Comparison of ENCODE assay signal across 22 cellular contexts in genomic region chr21:38982804-38983203, GRCh38.
DNase-seq lines count a peak whose midpoint lies in the region; ATAC-seq and TF ChIP-seq lines count a peak whose summit lies in the region.
"Had no signal": no experiment of that assay in that cellular context is flagged by ENCODE, and none has a peak within 500 bp of the region (broad histone marks: within the 10 kb centered on the region; RNA-seq: fewer than 3 reads in every experiment).

No MANE protein-coding gene starts in this region.

- H3K27me3 Mint-ChIP-seq in GM23338 (ENCODE audit: insufficient read depth, low read depth, poor library complexity) (peaks cover 18% of the 10 kb centered on the region), WTC11 (ENCODE audit: low read depth) (no peaks in the 10 kb centered on the region), neural progenitor cell (ENCODE audit: insufficient read depth, low read depth) (peaks cover 16% of the 10 kb centered on the region)
- H3K27me3 Mint-ChIP-seq in CD4-positive, alpha-beta memory T cell = peaks cover 35 to 51% of the 10 kb centered on the region in 2 donors

- no peaks in the 10 kb centered on the region for H4K20me1 ChIP-seq in BLaER1
- H4K20me1 ChIP-seq in GM23338 (replicated peaks; ENCODE audit: insufficient read depth) = no peaks in the 10 kb centered on the region
- no peaks in the 10 kb centered on the region for H4K20me1 ChIP-seq in neural progenitor cell (ENCODE audit: low read depth)

- no peak overlapping the region for H3K9ac ChIP-seq in BLaER1
- no peak overlapping the region for H3K9ac ChIP-seq in neuronal stem cell (ENCODE audit: low read depth, low read length, poor library complexity)
- no peak overlapping the region for H3K9ac ChIP-seq in neural progenitor cell

- H3K27ac Mint-ChIP-seq in GM23338 (no peak overlapping the region), WTC11 (peak overlapping the region; percentile 38; the same call in 1 of the 2 replicates), neural progenitor cell (no peak overlapping the region)
- no peak overlapping the region for H3K27ac Mint-ChIP-seq in CD4-positive, alpha-beta memory T cell
- H3K27ac Mint-ChIP-seq: CD4-positive, alpha-beta T cell; T-cell had no signal

- H3K79me2 ChIP-seq in GM23338 (replicated peaks; ENCODE audit: insufficient read depth) (no peaks in the 10 kb centered on the region), neural progenitor cell (ENCODE audit: low read depth) (no peaks in the 10 kb centered on the region)

- POLR2A ChIA-PET in WTC11 (lab: Charles Lee) = no interaction called here
- POLR2A ChIA-PET in CD4-positive, alpha-beta memory T cell (lab: Charles Lee; ENCODE audit: partially characterized antibody) = no interaction called here

- H3K4me1 Mint-ChIP-seq in GM23338 (peaks cover 46% of the 10 kb centered on the region), WTC11 (peaks cover 54% of the 10 kb centered on the region), neural progenitor cell (peaks cover 55% of the 10 kb centered on the region)
- H3K4me1 Mint-ChIP-seq in CD4-positive, alpha-beta memory T cell = peaks cover 0 to 9% (median 5%) of the 10 kb centered on the region in 4 donors

- H3K9me3 ChIP-seq in BLaER1 (no peaks in the 10 kb centered on the region), neuronal stem cell (replicated peaks in 1 of 2; ENCODE audit: control insufficient read depth in 2 of 2, insufficient read depth in 1 of 2, low read depth in 1 of 2, low read length in 2 of 2) (no peaks in the 10 kb centered on the region), neural progenitor cell (ENCODE audit: low read depth) (no peaks in the 10 kb centered on the region)
- H3K9me3 ChIP-seq in CD4-positive, alpha-beta memory T cell (ENCODE audit: control insufficient read depth in 1 of 2, low read length in 2 of 2) = no peaks in the 10 kb centered on the region
- H3K9me3 ChIP-seq: SJSA1 had no signal

- WGBS in neuronal stem cell (ENCODE audit: extremely low coverage in 2 of 2, insufficient read length in 2 of 2, insufficient replicate concordance in 1 of 2), 2 donors = no CpG with 5 or more reads among the region's 11 CpGs

- H3F3A ChIP-seq in GM23338 (replicated peaks; ENCODE audit: low read depth) = no peaks in the 10 kb centered on the region
- peaks cover 17% of the 10 kb centered on the region for H3F3A ChIP-seq in neural progenitor cell (ENCODE audit: low read depth)

- DNase-seq in GM23338 (ENCODE audit: low spot score) (no peak), WTC11 (ENCODE audit: low spot score) (no peak), neuronal stem cell (ENCODE audit: low spot score) (no peak), neural progenitor cell (ENCODE audit: low spot score) (no peak)
- DNase-seq in CD4-positive, alpha-beta memory T cell = no peak
- DNase-seq: CD4-positive, alpha-beta T cell; COR-L47; DMS79; GF-D8; KG1; MM.1S; NCI-H1417; NCI-H1694; NCI-H2029 treated with DMSO at 0.1 percent for 48 hours; NCI-H446 treated with DMSO at 0.1 percent for 48 hours; NCI-H69; OCI-M1; T-cell had no signal

- H3K4me1 ChIP-seq in BLaER1 (peaks cover 89% of the 10 kb centered on the region), GM23338 (ENCODE audit: insufficient read depth) (peaks cover 37% of the 10 kb centered on the region), neuronal stem cell (ENCODE audit: control insufficient read depth in 2 of 2, insufficient read depth in 1 of 2, low read depth in 1 of 2, low read length in 2 of 2) (peaks cover 12 to 22% of the 10 kb centered on the region in 2 donors), neural progenitor cell (peaks cover 42% of the 10 kb centered on the region)
- no peaks in the 10 kb centered on the region for H3K4me1 ChIP-seq in CD4-positive, alpha-beta memory T cell (ENCODE audit: insufficient read depth, low read length)

- H2AFZ ChIP-seq in GM23338 (no peak overlapping the region), neuronal stem cell (ENCODE audit: low read length) (no peak overlapping the region), neural progenitor cell (replicated peaks) (no peak overlapping the region)

- no peak overlapping the region for H3K14ac ChIP-seq in neuronal stem cell (ENCODE audit: low read length)

- H2AK5ac ChIP-seq in neuronal stem cell (ENCODE audit: low read depth, low read length) = no peak overlapping the region

- no peak overlapping the region for H3K23ac ChIP-seq in neuronal stem cell (ENCODE audit: low read depth, low read length, poor library complexity)

- peak overlapping the region; percentile 83 for H3K18ac ChIP-seq in neuronal stem cell (ENCODE audit: low read length)

- H3K9me3 Mint-ChIP-seq in GM23338 (peaks cover 7% of the 10 kb centered on the region; the same call in 1 of the 3 replicates), WTC11 (peaks cover 5% of the 10 kb centered on the region), neural progenitor cell (peaks cover 11% of the 10 kb centered on the region)
- peaks cover 0 to 3% (median 0%) of the 10 kb centered on the region in 8 donors for H3K9me3 Mint-ChIP-seq in CD4-positive, alpha-beta memory T cell
- H3K9me3 Mint-ChIP-seq: CD4-positive, alpha-beta T cell had no signal

- H2BK15ac ChIP-seq in neuronal stem cell (ENCODE audit: low read length) = no peak overlapping the region

- peaks cover 9% of the 10 kb centered on the region; the same call in 1 of the 2 replicates for H3K9me2 ChIP-seq in GM23338 (ENCODE audit: insufficient read depth)

- H3K4me3 Mint-ChIP-seq in GM23338 (no peak overlapping the region), WTC11 (no peak overlapping the region), neural progenitor cell (no peak overlapping the region)
- no peak overlapping the region for H3K4me3 Mint-ChIP-seq in CD4-positive, alpha-beta memory T cell
- H3K4me3 Mint-ChIP-seq: CD4-positive, alpha-beta T cell; T-cell had no signal

- no peak for TF ChIP-seq CTCF in GM23338 (conservative IDR thresholded peaks at IDR 0.05; ENCODE audit: low read depth in 2 of 2)
- no peak for TF ChIP-seq CTCF in WTC11 (IDR thresholded peaks at IDR 0.05)
- TF ChIP-seq CTCF in neural progenitor cell (IDR thresholded peaks at IDR 0.05) = no peak

- H4K8ac ChIP-seq in neuronal stem cell (ENCODE audit: low read depth, low read length) = no peak overlapping the region

- no peak overlapping the region for H3K4me3 ChIP-seq in BLaER1
- no peak overlapping the region for H3K4me3 ChIP-seq in GM23338
- no peak overlapping the region for H3K4me3 ChIP-seq in neuronal stem cell (ENCODE audit: low read length in 2 of 2)
- no peak overlapping the region for H3K4me3 ChIP-seq in neural progenitor cell
- no peak overlapping the region for H3K4me3 ChIP-seq in CD4-positive, alpha-beta memory T cell (ENCODE audit: low read length in 2 of 2)
- H3K4me3 ChIP-seq: SJSA1 had no signal

- H3K27ac ChIP-seq in BLaER1 = peak overlapping the region; percentile 82
- peak overlapping the region; percentile 63 for H3K27ac ChIP-seq in GM23338 (ENCODE audit: low read depth)
- no peak overlapping the region for H3K27ac ChIP-seq in neuronal stem cell (replicated peaks; ENCODE audit: low read length)
- H3K27ac ChIP-seq in neural progenitor cell = no peak overlapping the region
- no peak overlapping the region for H3K27ac ChIP-seq in CD4-positive, alpha-beta memory T cell (ENCODE audit: low read depth, low read length)
- H3K27ac ChIP-seq: SJSA1 had no signal

- ATAC-seq in GM23338 = no peak
- ATAC-seq in WTC11 = no peak
- no peak for ATAC-seq in GM19035 (IDR thresholded peaks at IDR 0.05; ENCODE audit: unreplicated experiment)
- ATAC-seq: Right ventricle myocardium inferior, T-cell had no signal

- H2BK12ac ChIP-seq in neuronal stem cell (ENCODE audit: low read length) = no peak overlapping the region

- H3K4ac ChIP-seq in neuronal stem cell (ENCODE audit: low read length) = no peak overlapping the region

- H3K36me3 Mint-ChIP-seq in GM23338 (ENCODE audit: low read depth) = no peaks in the 10 kb centered on the region
- peaks cover 4% of the 10 kb centered on the region; the same call in 1 of the 2 replicates for H3K36me3 Mint-ChIP-seq in WTC11
- peaks cover 5% of the 10 kb centered on the region for H3K36me3 Mint-ChIP-seq in neural progenitor cell
- H3K36me3 Mint-ChIP-seq in CD4-positive, alpha-beta memory T cell = no peaks in the 10 kb centered on the region

- peak overlapping the region; percentile 89 for H3K4me2 ChIP-seq in BLaER1
- H3K4me2 ChIP-seq in GM23338 = no peak overlapping the region
- H3K4me2 ChIP-seq in neuronal stem cell (ENCODE audit: insufficient read depth, low read length, poor library complexity, severe bottlenecking) = no peak overlapping the region
- H3K4me2 ChIP-seq in neural progenitor cell = no peak overlapping the region

- H4K91ac ChIP-seq in neuronal stem cell (ENCODE audit: low read depth, low read length, poor library complexity) = no peak overlapping the region

- H3K27me3 ChIP-seq in BLaER1 = no peaks in the 10 kb centered on the region
- no peaks in the 10 kb centered on the region for H3K27me3 ChIP-seq in GM23338 (ENCODE audit: insufficient read depth)
- H3K27me3 ChIP-seq in neuronal stem cell (ENCODE audit: control insufficient read depth in 3 of 3, insufficient read depth in 3 of 3, low read depth in 1 of 3, low read length in 3 of 3) = no peaks in the 10 kb centered on the region
- no peaks in the 10 kb centered on the region for H3K27me3 ChIP-seq in neural progenitor cell
- peaks cover 4% of the 10 kb centered on the region for H3K27me3 ChIP-seq in CD4-positive, alpha-beta memory T cell (ENCODE audit: insufficient read depth, low read length)
- H3K27me3 ChIP-seq: SJSA1 had no signal

- no peak overlapping the region for H2BK120ac ChIP-seq in neuronal stem cell (ENCODE audit: low read depth, low read length)

- CTCF ChIA-PET in WTC11 (lab: Charles Lee) = no interaction called here
- CTCF ChIA-PET in CD4-positive, alpha-beta memory T cell (lab: Charles Lee; ENCODE audit: partially characterized antibody) = no interaction called here

- no peaks in the 10 kb centered on the region for H3K79me1 ChIP-seq in neuronal stem cell (ENCODE audit: low read depth, low read length)

- H3K36me3 ChIP-seq in BLaER1 = no peaks in the 10 kb centered on the region
- no peaks in the 10 kb centered on the region for H3K36me3 ChIP-seq in GM23338 (ENCODE audit: insufficient read depth)
- no peaks in the 10 kb centered on the region for H3K36me3 ChIP-seq in neuronal stem cell (replicated peaks in 1 of 2; ENCODE audit: control insufficient read depth in 2 of 2, insufficient read depth in 2 of 2, low read length in 2 of 2)
- H3K36me3 ChIP-seq in neural progenitor cell = no peaks in the 10 kb centered on the region
- no peaks in the 10 kb centered on the region for H3K36me3 ChIP-seq in CD4-positive, alpha-beta memory T cell (ENCODE audit: insufficient read depth, low read length)
- H3K36me3 ChIP-seq: SJSA1 had no signal

- intact Hi-C loops in CD4-positive, alpha-beta memory T cell (cut with micrococcal nuclease) = no loop called here

- H2BK5ac ChIP-seq in neuronal stem cell (ENCODE audit: low read length) = no peak overlapping the region

TF ChIP-seq in GM23338, 12 proteins besides CTCF, POLR2A, EP300 and RAD21 (continues in another document):
- no peak for TF ChIP-seq EZH2 (IDR thresholded peaks at IDR 0.05; ENCODE audit: low read depth, unreplicated experiment)
- no peak for TF ChIP-seq ZNF114 (CRISPR knock-in tag; IDR thresholded peaks at IDR 0.05)
- TF ChIP-seq CREB1 (CRISPR knock-in tag; IDR thresholded peaks at IDR 0.05; ENCODE audit: low read depth) = no peak

TF ChIP-seq in WTC11, 78 proteins besides CTCF, POLR2A, EP300 and RAD21 (continues in another document):
- TF ChIP-seq NR3C1 (CRISPR knock-in tag; conservative IDR thresholded peaks at IDR 0.05; ENCODE audit: low read depth) = no peak

Comparison
In these comparisons a context has a peak if more than half of its experiments do, and no peak if none do; other contexts are left out.
1. H3K27ac ChIP-seq: peak in BLaER1 (single experiment) and GM23338 (single experiment); none in neuronal stem cell (single experiment), neural progenitor cell (single experiment) and CD4-positive, alpha-beta memory T cell (single experiment).